Comparison of ENCODE assay signal across 12 cellular contexts in the genomic region with DNA sequence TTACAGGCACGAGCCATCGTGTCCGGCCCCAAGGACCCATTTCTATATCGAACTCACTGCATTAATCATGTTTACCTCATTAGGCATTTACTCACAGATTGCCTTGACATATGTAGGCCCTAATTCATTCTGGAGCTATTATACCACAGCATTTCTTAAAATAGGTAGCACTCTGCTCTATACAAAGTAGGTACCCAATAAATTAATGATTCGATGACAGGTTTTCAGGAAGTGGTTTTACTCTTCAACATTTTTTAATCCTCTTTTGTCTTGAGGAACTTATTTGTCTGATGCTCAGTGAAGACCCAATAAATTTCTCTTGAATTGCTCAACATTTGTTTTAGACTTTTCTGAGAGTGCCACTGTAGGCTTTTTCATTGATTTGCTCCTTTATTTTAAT. TPM values are rescaled to one million over a fixed set of nuclear protein-coding genes. Genes with fewer than 3 reads are reported as not detected.
DNase-seq lines count a peak whose midpoint lies in the region; ATAC-seq lines count a peak whose summit lies in the region.
"Had no signal": no experiment of that assay in that cellular context is flagged by ENCODE, and none has a peak within 500 bp of the region (broad histone marks: within the 10 kb centered on the region; RNA-seq: fewer than 3 reads in every experiment).

No MANE protein-coding gene starts in this region.

- H3K27ac Mint-ChIP-seq in activated naive CD4-positive, alpha-beta T cell treated with anti-CD3 and anti-CD28 coated beads, Interleukin-2, amount 50 U/mL, for 72 hours = peak overlapping the region; percentile 100
- peak overlapping the region; percentile 98 for H3K27ac Mint-ChIP-seq in stimulated activated memory B cell treated with anti-CD40 and anti-IgM and Interleukin-4, amounts not matched to agents 10 μg/mL and 1 μg/mL and 100 μg/mL, for 72 hours

- H3K27me3 Mint-ChIP-seq in activated T-cell treated with anti-CD3 and anti-CD28 coated beads, Interleukin-2, amount 50 U/mL, for 4 hours (ENCODE audit: low read depth) = no peaks in the 10 kb centered on the region
- H3K27me3 Mint-ChIP-seq in stimulated activated memory B cell treated with anti-CD40 and anti-IgM and Interleukin-4, amounts not matched to agents 10 μg/mL and 1 μg/mL and 100 μg/mL, for 72 hours = no peaks in the 10 kb centered on the region

- ATAC-seq in activated T-cell treated with anti-CD3 and anti-CD28 coated beads, Interleukin-2, amount 50 U/mL, for 4 hours = no peak
- ATAC-seq in activated naive CD4-positive, alpha-beta T cell treated with anti-CD3 and anti-CD28 coated beads, Interleukin-2, amount 50 U/mL, for 72 hours = no peak
- no peak for ATAC-seq in stimulated activated memory B cell treated with anti-CD40 and anti-IgM and Interleukin-4, amounts not matched to agents 10 μg/mL and 1 μg/mL and 100 μg/mL, for 72 hours
- ATAC-seq in GM18867 (IDR thresholded peaks at IDR 0.05; ENCODE audit: unreplicated experiment) = no peak
- no peak for ATAC-seq in HG02571 (IDR thresholded peaks at IDR 0.05; ENCODE audit: unreplicated experiment)

- DNase-seq in activated T-cell treated with anti-CD3 and anti-CD28 coated beads, Interleukin-2, amount 50 U/mL, for 4 hours = no peak
- no peak for DNase-seq in activated T-cell treated with anti-CD3 and anti-CD28 coated beads, Interleukin-2, amount 50 U/mL, for 48 hours
- peak; percentile 74 for DNase-seq in MV-4-11 (lab: John Stamatoyannopoulos, UW)
- no peak for DNase-seq in activated naive CD4-positive, alpha-beta T cell treated with anti-CD3 and anti-CD28 coated beads, Interleukin-2, amount 50 U/mL, for 72 hours (ENCODE audit: low spot score in 2 of 2)
- no peak for DNase-seq in NCI-H748 (lab: John Stamatoyannopoulos, UW; ENCODE audit: unreplicated experiment)
- DNase-seq: activated CD4-positive, alpha-beta T cell treated with anti-CD3 and anti-CD28 coated beads for 48 hours; NCI-H1105 treated with DMSO at 0.1 percent for 48 hours; PC-9; SW 1271 had no signal

- peak overlapping the region; percentile 67 for H3K4me3 Mint-ChIP-seq in activated T-cell treated with anti-CD3 and anti-CD28 coated beads, Interleukin-2, amount 50 U/mL, for 4 hours
- no peak overlapping the region for H3K4me3 Mint-ChIP-seq in stimulated activated memory B cell treated with anti-CD40 and anti-IgM and Interleukin-4, amounts not matched to agents 10 μg/mL and 1 μg/mL and 100 μg/mL, for 72 hours

- peaks cover 95% of the 10 kb centered on the region for H3K4me1 Mint-ChIP-seq in activated T-cell treated with anti-CD3 and anti-CD28 coated beads, Interleukin-2, amount 50 U/mL, for 4 hours (ENCODE audit: low read depth)
- H3K4me1 Mint-ChIP-seq in stimulated activated memory B cell treated with anti-CD40 and anti-IgM and Interleukin-4, amounts not matched to agents 10 μg/mL and 1 μg/mL and 100 μg/mL, for 72 hours = peaks cover 97% of the 10 kb centered on the region

- H3K36me3 Mint-ChIP-seq in activated T-cell treated with anti-CD3 and anti-CD28 coated beads, Interleukin-2, amount 50 U/mL, for 4 hours (ENCODE audit: insufficient read depth) = peaks cover 66% of the 10 kb centered on the region
- peaks cover 29 to 77% of the 10 kb centered on the region in 2 donors for H3K36me3 Mint-ChIP-seq in activated naive CD4-positive, alpha-beta T cell treated with anti-CD3 and anti-CD28 coated beads, Interleukin-2, amount 50 U/mL, for 72 hours
- peaks cover 37% of the 10 kb centered on the region for H3K36me3 Mint-ChIP-seq in stimulated activated memory B cell treated with anti-CD40 and anti-IgM and Interleukin-4, amounts not matched to agents 10 μg/mL and 1 μg/mL and 100 μg/mL, for 72 hours

- no peaks in the 10 kb centered on the region for H3K9me3 Mint-ChIP-seq in activated T-cell treated with anti-CD3 and anti-CD28 coated beads, Interleukin-2, amount 50 U/mL, for 4 hours
- H3K9me3 Mint-ChIP-seq in activated naive CD4-positive, alpha-beta T cell treated with anti-CD3 and anti-CD28 coated beads, Interleukin-2, amount 50 U/mL, for 72 hours = peaks cover 1 to 7% of the 10 kb centered on the region in 2 donors
- H3K9me3 Mint-ChIP-seq in stimulated activated memory B cell treated with anti-CD40 and anti-IgM and Interleukin-4, amounts not matched to agents 10 μg/mL and 1 μg/mL and 100 μg/mL, for 72 hours = peaks cover 2% of the 10 kb centered on the region

RNA-seq across cellular contexts. Expression of a gene that starts 12.1 kb away (rescaled TPM):
- 100 to 1,000 TPM; 104 to 114 (median 111) TPM for total RNA-seq in activated T-cell treated with anti-CD3 and anti-CD28 coated beads, Interleukin-2, amount 50 U/mL, for 4 hours
- total RNA-seq in activated naive CD4-positive, alpha-beta T cell treated with anti-CD3 and anti-CD28 coated beads, Interleukin-2, amount 50 U/mL, for 72 hours = 10 to 100 TPM; 45.0 to 74.1 TPM
